ENCODE assay signal across 16 cellular contexts in the genomic region with DNA sequence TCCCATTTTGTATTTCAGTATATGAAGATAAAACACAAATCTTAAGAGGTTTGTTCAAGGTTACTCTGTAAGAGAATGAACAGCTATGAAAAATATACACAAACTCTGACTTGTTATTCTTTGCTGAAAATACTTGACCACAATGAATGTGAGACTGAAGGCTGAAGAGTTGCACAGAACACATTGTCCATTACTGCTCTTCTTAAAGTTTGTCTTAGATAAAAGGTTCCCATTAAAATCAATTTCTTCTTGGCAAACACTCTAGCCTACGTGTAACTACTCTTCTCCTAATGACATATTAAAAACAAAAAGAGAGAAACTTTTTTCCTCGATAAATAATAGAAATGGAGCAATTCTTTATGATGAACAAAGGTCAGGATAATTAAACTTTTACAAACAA.
"Had no signal": no experiment of that assay in that cellular context is flagged by ENCODE, and none has a peak within 500 bp of the region (broad histone marks: within the 10 kb centered on the region; RNA-seq: fewer than 3 reads in every experiment).

No MANE protein-coding gene starts in this region.

- DNase-seq: effector memory CD4-positive, alpha-beta T cell; esophagus squamous epithelium; kidney; natural killer cell; occipital lobe; ovary; right lobe of liver; stimulated activated CD4-positive, alpha-beta T cell treated with anti-CD3 and anti-CD28 coated beads, Interleukin-12 subunit alpha, Interleukin-12 subunit beta, amount 100 ng/mL, for 4 hours; stimulated activated CD4-positive, alpha-beta T cell treated with anti-CD3 and anti-CD28 coated beads, Interleukin-4, amount 100 ng/mL, for 1 hour; stimulated activated CD8-positive, alpha-beta memory T cell treated with anti-CD3 and anti-CD28 coated beads, Interleukin-4, amount 100 ng/mL, for 48 hours; stimulated activated naive CD4-positive, alpha-beta T cell treated with Interleukin-2 at 50 U/mL for 16 hours; stomach; thyroid gland had no signal

- H3K27ac ChIP-seq: coronary artery, esophagus squamous epithelium, ovary, right lobe of liver, stomach had no signal

- H3K4me2 ChIP-seq: smooth muscle cell had no signal

- H3K4me1 ChIP-seq: esophagus squamous epithelium, right lobe of liver, stomach had no signal

- H3K4me3 ChIP-seq: coronary artery, esophagus squamous epithelium, lung, ovary, right lobe of liver, smooth muscle cell, stomach, thyroid gland had no signal

- H3K27me3 ChIP-seq: esophagus squamous epithelium, ovary, right lobe of liver, stomach, thyroid gland had no signal

- H3K9me3 ChIP-seq: esophagus squamous epithelium, ovary, right lobe of liver, stomach, thyroid gland had no signal

- H3K36me3 ChIP-seq: esophagus squamous epithelium, ovary, right lobe of liver, stomach, thyroid gland had no signal
